Comparison of ENCODE assay signal across 1 cellular context in genomic region chr2:102337481-102338386, GRCh38.
TF ChIP-seq lines count a peak whose summit lies in the region.

No MANE protein-coding gene starts in this region.

TF ChIP-seq in IMR-90, 13 proteins besides CTCF, POLR2A, EP300 and RAD21:
- no peak for TF ChIP-seq RFX5 (IDR thresholded peaks at IDR 0.05; ENCODE audit: low read depth, low read length)
- TF ChIP-seq USF2 (IDR thresholded peaks at IDR 0.05; ENCODE audit: low read depth, low read length): no peak
- TF ChIP-seq MAFK (IDR thresholded peaks at IDR 0.05; ENCODE audit: low read depth, low read length): peak; percentile 26; the same call in 1 of the 2 replicates
